Comparison of ENCODE assay signal across 8 cellular contexts in genomic region chr2:145751634-145752033, GRCh38.
DNase-seq lines count a peak whose midpoint lies in the region; ATAC-seq, FAIRE-seq and TF ChIP-seq lines count a peak whose summit lies in the region.

No MANE protein-coding gene starts in this region.

- no peaks in the 10 kb centered on the region for H3K79me2 ChIP-seq in endothelial cell of umbilical vein (ENCODE audit: control insufficient read depth, insufficient read depth, low read length)

- no peaks in the 10 kb centered on the region for H3K36me3 ChIP-seq in endothelial cell of umbilical vein (ENCODE audit: control insufficient read depth in 2 of 2, extremely low read depth in 1 of 2, insufficient read depth in 2 of 2, low read length in 2 of 2)

- no peak for TF ChIP-seq POLR2A in endothelial cell of umbilical vein (IDR thresholded peaks at IDR 0.05; ENCODE audit: low read depth, low read length)

- peaks cover 25% of the 10 kb centered on the region for H3K4me1 ChIP-seq in endothelial cell of umbilical vein (ENCODE audit: control insufficient read depth, extremely low read depth, insufficient read depth, low read length)

- peak; percentile 86 for ATAC-seq in HG02571 (IDR thresholded peaks at IDR 0.05; ENCODE audit: unreplicated experiment)

- H3K27me3 ChIP-seq in endothelial cell of umbilical vein (ENCODE audit: control insufficient read depth in 2 of 2, insufficient read depth in 2 of 2, low read length in 2 of 2), result no peaks in the 10 kb centered on the region

- no TSS peak for BruUV-seq in endothelial cell of umbilical vein (replicated peaks; lab: Mats Ljungman, UMichigan)

- no peak for TF ChIP-seq CTCF in endothelial cell of umbilical vein (IDR thresholded peaks at IDR 0.05; ENCODE audit: extremely low read depth in 1 of 2, insufficient read depth in 1 of 2, low read depth in 1 of 2, low read length in 2 of 2)
- no peak for TF ChIP-seq CTCF in nephron (IDR thresholded peaks at IDR 0.05; ENCODE audit: unreplicated experiment in 3 of 3)

- H3K9me3 Mint-ChIP-seq in nephron, result no peaks in the 10 kb centered on the region

- peak overlapping the region; percentile 59 for H2AFZ ChIP-seq in endothelial cell of umbilical vein (ENCODE audit: low read depth, low read length)

- FAIRE-seq in GM18507 (lab: Jason Lieb, UNC) (peak; percentile 80), endothelial cell of umbilical vein (lab: Jason Lieb, UNC) (peak; percentile 71)

- dilution Hi-C loops in endothelial cell of umbilical vein (cut with MboI; ENCODE audit: extremely low pct_ligation_motif_present, low sequenced_read_pairs), result no loop called here

- H3K4me3 Mint-ChIP-seq in nephron, result peak overlapping the region in 1 of 3 experiments; percentile 8

- H3K27me3 Mint-ChIP-seq in nephron (ENCODE audit: low read depth), result no peaks in the 10 kb centered on the region

- H3K9me1 ChIP-seq in endothelial cell of umbilical vein (replicated peaks; ENCODE audit: control insufficient read depth, extremely low read depth, insufficient read depth, low read length), result no peaks in the 10 kb centered on the region

- H3K27ac ChIP-seq in endothelial cell of umbilical vein (ENCODE audit: insufficient read depth, low read depth, low read length), result peak overlapping the region; percentile 41

- H3K4me3 ChIP-seq in endothelial cell of umbilical vein (replicated peaks in 1 of 3; ENCODE audit: insufficient read depth in 1 of 3, low read depth in 1 of 3, low read length in 3 of 3), result no peak overlapping the region

- peaks cover 62% of the 10 kb centered on the region for H3K4me1 Mint-ChIP-seq in nephron

- CTCF ChIA-PET in endothelial cell of umbilical vein (lab: Charles Lee), result interaction anchor here (0.6 to 2.5 kb wide), 11 partner anchors 9 to 1421 kb away, joined by 3 to 9 read pairs (median 4); partner anchors contain the start of gene ZEB2

- no peaks in the 10 kb centered on the region for H3K9me3 ChIP-seq in endothelial cell of umbilical vein (replicated peaks; ENCODE audit: control insufficient read depth, insufficient read depth, low read length)

- DNase-seq in GM18507 (ENCODE audit: extremely low spot score, insufficient read length, low read depth), result no peak
- DNase-seq in NCI-H460 (ENCODE audit: extremely low read depth, low read depth), result peak; percentile 75
- DNase-seq in endothelial cell of umbilical vein (ENCODE audit: low read depth, low spot score), result peak; percentile 74
- DNase-seq in DMS53 treated with DMSO at 0.1 percent for 48 hours (lab: John Stamatoyannopoulos, UW; ENCODE audit: unreplicated experiment), result no peak
- DNase-seq in NCI-H2171 (lab: John Stamatoyannopoulos, UW), result no peak
- no peak for DNase-seq in NCI-H526 (lab: John Stamatoyannopoulos, UW)

- intact Hi-C loops in endothelial cell of umbilical vein (cut with micrococcal nuclease), result loop anchor here (1.0 to 10.0 kb wide), 14 partner anchors 157 to 1589 kb away; a partner anchor contains a TSS

- no peaks in the 10 kb centered on the region for H4K20me1 ChIP-seq in endothelial cell of umbilical vein (replicated peaks; ENCODE audit: control insufficient read depth, extremely low read depth, insufficient read depth, low read length)

- peak overlapping the region; percentile 43 for H3K4me2 ChIP-seq in endothelial cell of umbilical vein (ENCODE audit: insufficient read depth, low read length)

- peak overlapping the region; percentile 54 to 71 (median 60) for H3K27ac Mint-ChIP-seq in nephron

- H3K9ac ChIP-seq in endothelial cell of umbilical vein (replicated peaks; ENCODE audit: extremely low read depth, insufficient read depth, low read length), result no peak overlapping the region

- POLR2A ChIA-PET in endothelial cell of umbilical vein (lab: Charles Lee), result interaction anchor here (0.6 kb wide), 1 partner anchor 1199 kb away, joined by 6 read pairs; no protein-coding TSS in a partner anchor

- no peaks in the 10 kb centered on the region for H3K36me3 Mint-ChIP-seq in nephron (ENCODE audit: low read depth)

TF ChIP-seq in endothelial cell of umbilical vein, 7 proteins besides CTCF, POLR2A, EP300 and RAD21:
- TF ChIP-seq JUN (IDR thresholded peaks at IDR 0.05; ENCODE audit: borderline replicate concordance, insufficient read depth, insufficient read length, low read depth), result peak; percentile 71
- TF ChIP-seq MAX (IDR thresholded peaks at IDR 0.05; ENCODE audit: insufficient read depth, insufficient read length), result no peak
- peak; percentile 39 for TF ChIP-seq POLR2AphosphoS5 (IDR thresholded peaks at IDR 0.05; ENCODE audit: insufficient read depth, low read depth, low read length)
- TF ChIP-seq FOS (IDR thresholded peaks at IDR 0.05; ENCODE audit: borderline replicate concordance, insufficient read depth, low read length), result peak; percentile 92
- no peak for TF ChIP-seq EZH2 (IDR thresholded peaks at IDR 0.05; ENCODE audit: borderline replicate concordance, low read depth, low read length, severe bottlenecking)

Comparison
In these comparisons a context has a peak if more than half of its experiments do, and no peak if none do; other contexts are left out.
1. DNase-seq: peak in NCI-H460 (single experiment) and endothelial cell of umbilical vein (single experiment); none in GM18507 (single experiment), DMS53 treated with DMSO at 0.1 percent for 48 hours (single experiment), NCI-H2171 (single experiment) and NCI-H526 (0 of 2).